In genomic region chr12:106896603-106897002, GRCh38 we compare ENCODE assay signal across 23 cellular contexts.
"Had no signal": no experiment of that assay in that cellular context is flagged by ENCODE, and none has a peak within 500 bp of the region (broad histone marks: within the 10 kb centered on the region; RNA-seq: fewer than 3 reads in every experiment).

No MANE protein-coding gene starts in this region.

- H3K4me2 ChIP-seq: SK-N-SH had no signal

- H3K4me3 ChIP-seq: Peyer's patch, SJSA1 had no signal

- DNase-seq: Karpas-422, MM.1S, MV-4-11, NCI-H1105, NCI-H1417 treated with DMSO at 0.1 percent for 48 hours, NCI-H1436 treated with DMSO at 0.1 percent for 48 hours, NCI-H1694 treated with DMSO at 0.1 percent for 48 hours, NCI-H187 treated with DMSO at 0.1 percent for 48 hours, NCI-H2029, NCI-H2171 treated with DMSO at 0.1 percent for 48 hours, NCI-H2227 treated with DMSO at 0.1 percent for 48 hours, NCI-H345, NCI-H510A treated with DMSO at 0.1 percent for 48 hours, NCI-H524 treated with DMSO at 0.1 percent for 48 hours, NCI-H774, OCI-M1, Peyer's patch, Right ventricle myocardium superior, RPMI8226, SHP77 treated with DMSO at 0.1 percent for 48 hours, SW 1271 had no signal

- H3K27me3 ChIP-seq: Peyer's patch, SJSA1 had no signal

- H3K9me3 ChIP-seq: Peyer's patch, SJSA1, SK-N-SH had no signal

- H3K36me3 ChIP-seq: Peyer's patch, SJSA1 had no signal

- H3K27ac ChIP-seq: Peyer's patch, SJSA1 had no signal

- H3K9ac ChIP-seq: SK-N-SH had no signal
